Comparison of ENCODE assay signal across 8 cellular contexts in the genomic region with DNA sequence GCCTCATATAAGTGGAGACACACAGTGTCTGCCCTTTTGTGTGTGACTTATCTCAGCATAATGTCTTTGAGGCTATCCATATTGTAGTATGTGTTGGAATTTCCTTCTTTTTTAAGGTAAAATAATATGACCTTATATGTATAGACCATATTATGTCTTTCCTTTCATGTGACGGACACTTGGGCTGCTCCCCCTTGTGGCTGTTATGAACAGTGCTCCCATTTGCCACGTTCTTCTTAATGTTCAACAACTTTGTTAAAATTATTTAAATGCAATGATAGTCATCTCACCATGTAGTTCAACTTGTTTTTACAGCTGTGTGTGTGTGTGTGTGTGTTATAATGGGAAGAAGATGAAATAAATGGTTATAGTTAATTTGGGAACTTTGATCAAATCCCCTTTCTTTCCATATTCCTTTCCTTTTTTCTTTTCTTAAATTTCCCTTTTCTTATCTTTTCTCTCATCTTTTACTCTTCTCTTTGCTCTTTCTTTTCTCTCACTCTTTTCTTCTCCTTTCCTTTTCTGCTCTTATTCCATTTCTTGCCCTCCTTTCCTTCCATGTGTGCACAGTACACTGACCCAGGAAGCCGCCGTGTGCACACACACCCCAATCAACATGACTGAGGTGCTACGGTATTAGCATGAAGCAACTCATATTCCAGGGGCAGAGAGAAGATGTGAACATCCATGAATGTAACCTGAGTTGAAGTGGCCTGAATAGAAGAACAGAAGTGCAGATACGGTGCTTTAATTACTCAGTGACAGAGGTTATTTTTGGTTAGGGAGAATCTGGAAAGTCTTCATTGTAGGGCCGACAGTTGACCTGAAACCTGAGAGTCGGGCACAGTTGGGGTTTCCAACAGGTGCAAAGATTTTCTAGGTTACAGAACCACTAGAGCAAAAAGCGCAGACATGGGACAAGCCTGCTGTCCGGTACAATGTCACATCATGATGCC.
A peak's percentile ranks its signal among the peaks of the same experiment; 100 is the strongest.
DNase-seq lines count a peak whose midpoint lies in the region; ATAC-seq and TF ChIP-seq lines count a peak whose summit lies in the region.

No MANE protein-coding gene starts in this region.

- H3K36me3 ChIP-seq in MM.1S (replicated peaks; ENCODE audit: insufficient read depth, low read length) (no peaks in the 10 kb centered on the region), thoracic aorta (no peaks in the 10 kb centered on the region)

- no peak overlapping the region for H3K9ac ChIP-seq in MM.1S (ENCODE audit: low read length)

- TF ChIP-seq CTCF in MM.1S (IDR thresholded peaks at IDR 0.05; ENCODE audit: low read length) (peak; percentile 79), activated B cell treated with CpG ODN at 0.5 μM for 24 hours (IDR thresholded peaks at IDR 0.05) (peak; percentile 97), thoracic aorta (IDR thresholded peaks at IDR 0.05) (peak; percentile 70)

- H3K9me3 Mint-ChIP-seq in activated B cell treated with CpG ODN at 0.5 μM for 24 hours (no peaks in the 10 kb centered on the region), naive B cell (no peaks in the 10 kb centered on the region)
- no peaks in the 10 kb centered on the region for H3K9me3 Mint-ChIP-seq in effector memory CD8-positive, alpha-beta T cell

- H3K9me3 ChIP-seq in MM.1S (replicated peaks; ENCODE audit: insufficient read depth, low read length) (no peaks in the 10 kb centered on the region), thoracic aorta (no peaks in the 10 kb centered on the region)

- H3K27ac ChIP-seq in MM.1S (ENCODE audit: low read length) (no peak overlapping the region), thoracic aorta (no peak overlapping the region)

- CTCF ChIA-PET in activated B cell treated with CpG ODN at 0.5 μM for 24 hours (lab: Charles Lee), result interaction anchor here (0.8 to 1.1 kb wide), 4 partner anchors 587 to 1033 kb away, joined by 3 to 4 read pairs (median 4); no protein-coding TSS in a partner anchor

- intact Hi-C loops in activated B cell treated with CpG ODN at 0.5 μM for 24 hours (cut with micrococcal nuclease), result loop anchor here (1.0 to 5.0 kb wide), 3 partner anchors 300 to 1032 kb away; no protein-coding TSS in a partner anchor

- no peak overlapping the region for H3K4me3 ChIP-seq in MM.1S (ENCODE audit: low read length)
- no peak overlapping the region for H3K4me3 ChIP-seq in thoracic aorta

- H3K4me1 ChIP-seq in MM.1S (ENCODE audit: low read length), result no peaks in the 10 kb centered on the region
- peaks cover 2 to 16% of the 10 kb centered on the region in 2 donors for H3K4me1 ChIP-seq in thoracic aorta (ENCODE audit: control insufficient read depth in 1 of 2, low read depth in 2 of 2)

- POLR2A ChIA-PET in activated B cell treated with CpG ODN at 0.5 μM for 24 hours (lab: Charles Lee), result no interaction called here

- H3K79me2 ChIP-seq in MM.1S (ENCODE audit: low read length), result no peaks in the 10 kb centered on the region

- ATAC-seq in activated B cell treated with CpG ODN at 0.5 μM for 24 hours (ENCODE audit: low read depth) (peak; percentile 56), naive B cell (ENCODE audit: low read depth in 2 of 2) (peak in 1 of 2 donors; percentile 53), thoracic aorta (ENCODE audit: insufficient number of reproducible peaks, low FRiP score, low read depth) (no peak), HG03108 (IDR thresholded peaks at IDR 0.05; ENCODE audit: unreplicated experiment) (no peak)
- peak; percentile 52 for ATAC-seq in effector memory CD8-positive, alpha-beta T cell (replicated peaks)

- H2AFZ ChIP-seq in MM.1S (ENCODE audit: low read length), result no peak overlapping the region

- peak overlapping the region; percentile 26; the same call in 1 of the 2 replicates for H3K4me2 ChIP-seq in MM.1S (ENCODE audit: low read depth, low read length)

- DNase-seq in activated CD8-positive, alpha-beta memory T cell treated with anti-CD3 and anti-CD28 coated beads for 4 hours (ENCODE audit: low read depth in 2 of 2), result peak; percentile 6
- no peak for DNase-seq in activated CD8-positive, alpha-beta memory T cell treated with anti-CD3 and anti-CD28 coated beads, Interleukin-2, amount 50 U/mL, for 48 hours
- DNase-seq in MM.1S (peak; percentile 41), activated B cell treated with CpG ODN at 0.5 μM for 24 hours (no peak), naive B cell (peak; percentile 40), thoracic aorta (ENCODE audit: low spot score) (no peak)
- DNase-seq in effector memory CD8-positive, alpha-beta T cell, result peak; percentile 16 to 35 (median 29)

- H3K27ac Mint-ChIP-seq in activated B cell treated with CpG ODN at 0.5 μM for 24 hours (no peak overlapping the region), naive B cell (peak overlapping the region in 2 of 6 donors; percentile 21 to 80)
- no peak overlapping the region for H3K27ac Mint-ChIP-seq in effector memory CD8-positive, alpha-beta T cell

- no peaks in the 10 kb centered on the region for H3K36me3 Mint-ChIP-seq in activated B cell treated with CpG ODN at 0.5 μM for 24 hours (ENCODE audit: low read depth)
- H3K36me3 Mint-ChIP-seq in effector memory CD8-positive, alpha-beta T cell (ENCODE audit: insufficient read depth), result no peaks in the 10 kb centered on the region
- H3K36me3 Mint-ChIP-seq in naive B cell, result no peaks in the 10 kb centered on the region

- no peaks in the 10 kb centered on the region for H3K9me2 ChIP-seq in MM.1S (replicated peaks; ENCODE audit: insufficient read depth, low read length)

- H4K20me1 ChIP-seq in MM.1S (ENCODE audit: insufficient read depth, low read length), result no peaks in the 10 kb centered on the region

- H3K27me3 ChIP-seq in MM.1S (replicated peaks; ENCODE audit: insufficient read depth, low read length) (no peaks in the 10 kb centered on the region), thoracic aorta (replicated peaks; ENCODE audit: insufficient read depth) (no peaks in the 10 kb centered on the region)

- no peak overlapping the region for H3K4me3 Mint-ChIP-seq in activated B cell treated with CpG ODN at 0.5 μM for 24 hours
- no peak overlapping the region for H3K4me3 Mint-ChIP-seq in effector memory CD8-positive, alpha-beta T cell
- H3K4me3 Mint-ChIP-seq in naive B cell, result no peak overlapping the region

- peaks cover 9% of the 10 kb centered on the region for H3K27me3 Mint-ChIP-seq in activated B cell treated with CpG ODN at 0.5 μM for 24 hours
- peaks cover 36 to 51% of the 10 kb centered on the region in 2 donors for H3K27me3 Mint-ChIP-seq in effector memory CD8-positive, alpha-beta T cell
- H3K27me3 Mint-ChIP-seq in naive B cell, result peaks cover 11 to 19% (median 17%) of the 10 kb centered on the region in 3 donors

- no peaks in the 10 kb centered on the region for H3F3A ChIP-seq in MM.1S (ENCODE audit: insufficient read depth, low read length)

- H3K4me1 Mint-ChIP-seq in activated B cell treated with CpG ODN at 0.5 μM for 24 hours (no peaks in the 10 kb centered on the region), naive B cell (no peaks in the 10 kb centered on the region)
- no peaks in the 10 kb centered on the region for H3K4me1 Mint-ChIP-seq in effector memory CD8-positive, alpha-beta T cell (ENCODE audit: low read depth in 2 of 2)

Comparison
In these comparisons a context has a peak if more than half of its experiments do, and no peak if none do; other contexts are left out.
1. DNase-seq: peak in activated CD8-positive, alpha-beta memory T cell treated with anti-CD3 and anti-CD28 coated beads for 4 hours (2 of 2), MM.1S (single experiment), effector memory CD8-positive, alpha-beta T cell (3 of 3) and naive B cell (single experiment); none in activated CD8-positive, alpha-beta memory T cell treated with anti-CD3 and anti-CD28 coated beads, Interleukin-2, amount 50 U/mL, for 48 hours (single experiment), activated B cell treated with CpG ODN at 0.5 μM for 24 hours (single experiment) and thoracic aorta (single experiment).
2. ATAC-seq: peak in activated B cell treated with CpG ODN at 0.5 μM for 24 hours (single experiment) and effector memory CD8-positive, alpha-beta T cell (single experiment); none in thoracic aorta (single experiment) and HG03108 (single experiment).
3. Peak in every context shown above with its lines, with median percentiles within 50 percentile points of each other: CTCF ChIP-seq.